ENCODE assay signal across 21 cellular contexts in genomic region chr12:117830471-117830870, GRCh38.
A peak's percentile ranks its signal among the peaks of the same experiment; 100 is the strongest.
DNase-seq lines count a peak whose midpoint lies in the region; ATAC-seq and TF ChIP-seq lines count a peak whose summit lies in the region.
"Had no signal": no experiment of that assay in that cellular context is flagged by ENCODE, and none has a peak within 500 bp of the region (broad histone marks: within the 10 kb centered on the region; RNA-seq: fewer than 3 reads in every experiment).

No MANE protein-coding gene starts in this region.

- TF ChIP-seq POLR2A in testis (IDR thresholded peaks at IDR 0.05), result no peak

- H3K27ac Mint-ChIP-seq in CD4-positive, alpha-beta T cell, result no peak overlapping the region
- H3K27ac Mint-ChIP-seq: CD8-positive, alpha-beta T cell; GM23338; T-cell had no signal

- peak overlapping the region; percentile 38 for H3K27ac ChIP-seq in mesenchymal stem cell (ENCODE audit: low read length, poor library complexity, severe bottlenecking)
- peak overlapping the region; percentile 67 for H3K27ac ChIP-seq in smooth muscle cell (ENCODE audit: low read depth)
- no peak overlapping the region for H3K27ac ChIP-seq in testis
- H3K27ac ChIP-seq in CD4-positive, alpha-beta T cell (ENCODE audit: low read depth, low read length), result no peak overlapping the region
- H3K27ac ChIP-seq: BLaER1 treated with 17β-estradiol and CSF1 and Interleukin-3, amounts not matched to agents 10 nM and 100 nM had no signal

- no peak overlapping the region for H2BK12ac ChIP-seq in mesenchymal stem cell (ENCODE audit: low read length in 2 of 2)

- CTCF ChIA-PET in CD4-positive, alpha-beta T cell (lab: Charles Lee), result no interaction called here

- TF ChIP-seq CTCF in smooth muscle cell (IDR thresholded peaks at IDR 0.05; ENCODE audit: borderline replicate concordance, insufficient read depth, poor library complexity, severe bottlenecking) (no peak), testis (IDR thresholded peaks at IDR 0.05) (no peak)
- TF ChIP-seq CTCF in CD4-positive, alpha-beta T cell (IDR thresholded peaks at IDR 0.05), result no peak

- no peak overlapping the region for H4K91ac ChIP-seq in mesenchymal stem cell (ENCODE audit: low read length)

- H3K36me3 ChIP-seq in mesenchymal stem cell (ENCODE audit: control insufficient read depth in 1 of 2, insufficient read depth in 2 of 2, low read depth in 1 of 2, low read length in 2 of 2) (no peaks in the 10 kb centered on the region), smooth muscle cell (ENCODE audit: low read depth) (no peaks in the 10 kb centered on the region), testis (ENCODE audit: low read depth, missing control alignments) (no peaks in the 10 kb centered on the region)
- H3K36me3 ChIP-seq: HAP-1 had no signal

- H2AFZ ChIP-seq in mesenchymal stem cell (ENCODE audit: low read depth, low read length), result no peak overlapping the region
- H2AFZ ChIP-seq in smooth muscle cell (ENCODE audit: low read depth), result no peak overlapping the region
- H2AFZ ChIP-seq: GM23338 had no signal

- H3K79me2 ChIP-seq in smooth muscle cell (ENCODE audit: low read depth), result no peaks in the 10 kb centered on the region

- H3K79me1 ChIP-seq in mesenchymal stem cell (replicated peaks; ENCODE audit: low read length, poor library complexity, severe bottlenecking), result no peaks in the 10 kb centered on the region

- no peak overlapping the region for H3K18ac ChIP-seq in mesenchymal stem cell (ENCODE audit: low read depth in 1 of 2, low read length in 2 of 2)

- H3K9me3 ChIP-seq in mesenchymal stem cell (ENCODE audit: control insufficient read depth, low read length) (peaks cover 22% of the 10 kb centered on the region), smooth muscle cell (replicated peaks; ENCODE audit: low read depth) (peaks cover 9% of the 10 kb centered on the region), testis (no peaks in the 10 kb centered on the region)
- H3K9me3 ChIP-seq in CD4-positive, alpha-beta T cell (ENCODE audit: control insufficient read depth, low read length), result peaks cover 14% of the 10 kb centered on the region
- H3K9me3 ChIP-seq: HAP-1 had no signal

- no peaks in the 10 kb centered on the region for H3F3A ChIP-seq in smooth muscle cell (ENCODE audit: low read depth)

- H3K36me3 Mint-ChIP-seq in CD4-positive, alpha-beta T cell (ENCODE audit: low read depth), result no peaks in the 10 kb centered on the region
- H3K36me3 Mint-ChIP-seq: CD8-positive, alpha-beta T cell; T-cell had no signal

- no peak overlapping the region for H3K4me3 Mint-ChIP-seq in CD4-positive, alpha-beta T cell
- H3K4me3 Mint-ChIP-seq: CD8-positive, alpha-beta T cell; GM23338; T-cell had no signal

- H2BK5ac ChIP-seq in mesenchymal stem cell (ENCODE audit: low read depth, low read length, poor library complexity, severe bottlenecking), result no peak overlapping the region

- H3K9me3 Mint-ChIP-seq in CD4-positive, alpha-beta T cell, result peaks cover 9% of the 10 kb centered on the region

- H3K4me2 ChIP-seq in mesenchymal stem cell (ENCODE audit: low read length, poor library complexity, severe bottlenecking) (no peak overlapping the region), smooth muscle cell (peak overlapping the region; percentile 60)
- H3K4me2 ChIP-seq: BLaER1 treated with 17β-estradiol and CSF1 and Interleukin-3, amounts not matched to agents 10 nM and 100 nM; GM23338 had no signal

- H3K27me3 Mint-ChIP-seq in CD4-positive, alpha-beta T cell, result peaks cover 6% of the 10 kb centered on the region

- 93% methylated on average over 3 of the region's 5 CpGs for WGBS in mesenchymal stem cell
- WGBS in smooth muscle cell (ENCODE audit: low lambda C conversion rate), result 52% methylated on average over 5 of the region's 5 CpGs
- 80 to 81% methylated on average over 5 of the region's 5 CpGs for WGBS in testis, 2 donors

- H4K8ac ChIP-seq in mesenchymal stem cell (ENCODE audit: low read length), result no peak overlapping the region

- H2BK15ac ChIP-seq in mesenchymal stem cell (ENCODE audit: low read depth, poor library complexity, severe bottlenecking), result no peak overlapping the region

- H3K14ac ChIP-seq in mesenchymal stem cell (ENCODE audit: low read length in 2 of 2), result no peak overlapping the region

- H3K4ac ChIP-seq in mesenchymal stem cell (ENCODE audit: low read depth in 1 of 2, low read length in 2 of 2), result no peak overlapping the region

- H2BK120ac ChIP-seq in mesenchymal stem cell (ENCODE audit: low read depth, low read length), result no peak overlapping the region

- H3K4me1 ChIP-seq in mesenchymal stem cell (ENCODE audit: control insufficient read depth, insufficient read depth, low read depth, low read length), result peaks cover 17% of the 10 kb centered on the region
- no peaks in the 10 kb centered on the region for H3K4me1 ChIP-seq in smooth muscle cell (ENCODE audit: low read depth)
- no peaks in the 10 kb centered on the region for H3K4me1 ChIP-seq in testis
- H3K4me1 ChIP-seq: HAP-1 had no signal

- ATAC-seq in HG03432 (IDR thresholded peaks at IDR 0.05; ENCODE audit: unreplicated experiment), result no peak
- ATAC-seq in CD4-positive, alpha-beta T cell (ENCODE audit: poor library complexity), result no peak
- ATAC-seq: CD8-positive, alpha-beta T cell; GM23338; Panc1; T-cell had no signal

- H3K27me3 ChIP-seq in mesenchymal stem cell (ENCODE audit: control insufficient read depth in 1 of 2, insufficient read depth in 1 of 2, low read length in 2 of 2) (peaks cover 0 to 18% of the 10 kb centered on the region in 2 experiments), smooth muscle cell (ENCODE audit: low read depth) (no peaks in the 10 kb centered on the region), testis (no peaks in the 10 kb centered on the region)
- peaks cover 1% of the 10 kb centered on the region for H3K27me3 ChIP-seq in CD4-positive, alpha-beta T cell (ENCODE audit: control insufficient read depth, insufficient read depth, low read length)
- H3K27me3 ChIP-seq: BLaER1 treated with 17β-estradiol and CSF1 and Interleukin-3, amounts not matched to agents 10 nM and 100 nM had no signal

- POLR2A ChIA-PET in CD4-positive, alpha-beta T cell (lab: Charles Lee), result no interaction called here

- intact Hi-C loops in testis (cut with DNase I; ENCODE audit: low total_unique reads), result loop anchor here (10.0 kb wide), 1 partner anchor 466 kb away; the partner anchor contains the start of gene NOS1
- intact Hi-C loops in CD4-positive, alpha-beta T cell (cut with DNase I, micrococcal nuclease), result no loop called here

- H3K4me3 ChIP-seq in mesenchymal stem cell (ENCODE audit: insufficient read depth in 1 of 2, low read depth in 1 of 2, low read length in 2 of 2) (no peak overlapping the region), smooth muscle cell (no peak overlapping the region), testis (no peak overlapping the region)
- H3K4me3 ChIP-seq: BLaER1 treated with 17β-estradiol and CSF1 and Interleukin-3, amounts not matched to agents 10 nM and 100 nM; GM23338; HAP-1 had no signal

- H3K9ac ChIP-seq in mesenchymal stem cell (ENCODE audit: low read length) (no peak overlapping the region), smooth muscle cell (ENCODE audit: low read depth) (no peak overlapping the region)
- H3K9ac ChIP-seq: BLaER1 treated with 17β-estradiol and CSF1 and Interleukin-3, amounts not matched to agents 10 nM and 100 nM had no signal

- no peak overlapping the region for H3K23ac ChIP-seq in mesenchymal stem cell (ENCODE audit: low read length in 2 of 2)

- H3K4me1 Mint-ChIP-seq in CD4-positive, alpha-beta T cell (ENCODE audit: low read depth), result no peaks in the 10 kb centered on the region
- H3K4me1 Mint-ChIP-seq: T-cell had no signal

- H2AK5ac ChIP-seq in mesenchymal stem cell (ENCODE audit: low read length, severe bottlenecking), result no peak overlapping the region

- no peaks in the 10 kb centered on the region for H4K20me1 ChIP-seq in smooth muscle cell (ENCODE audit: low read depth)
- H4K20me1 ChIP-seq: BLaER1 treated with 17β-estradiol and CSF1 and Interleukin-3, amounts not matched to agents 10 nM and 100 nM had no signal

- DNase-seq in EH (ENCODE audit: low read depth) (peak; percentile 81), M059J (ENCODE audit: low read depth) (peak; percentile 88), mesenchymal stem cell (no peak), smooth muscle cell (lab: John Stamatoyannopoulos, UW; ENCODE audit: unreplicated experiment) (no peak), testis (no peak)
- no peak for DNase-seq in CD4-positive, alpha-beta T cell
- DNase-seq: CD8-positive, alpha-beta T cell; DMS153; NCI-H1092 treated with DMSO at 0.1 percent for 48 hours; NCI-H146; NCI-H2029; NCI-H2227 treated with DMSO at 0.1 percent for 48 hours; NCI-H510A treated with DMSO at 0.1 percent for 48 hours; NCI-H748 treated with DMSO at 0.1 percent for 48 hours; NK-92 treated with Interleukin-12 subunit alpha and Interleukin-12 subunit beta, amount 100 ng/mL, for 24 hours; T-cell had no signal

Comparison
In these comparisons a context has a peak if more than half of its experiments do, and no peak if none do; other contexts are left out.
1. DNase-seq: peak in EH (single experiment) and M059J (single experiment); none in mesenchymal stem cell (single experiment), smooth muscle cell (single experiment), testis (single experiment) and CD4-positive, alpha-beta T cell (0 of 10).
2. H3K27ac ChIP-seq: peak in mesenchymal stem cell (single experiment) and smooth muscle cell (single experiment); none in testis (0 of 2) and CD4-positive, alpha-beta T cell (single experiment).